Comparison of ENCODE assay signal across 13 cellular contexts in the genomic region with DNA sequence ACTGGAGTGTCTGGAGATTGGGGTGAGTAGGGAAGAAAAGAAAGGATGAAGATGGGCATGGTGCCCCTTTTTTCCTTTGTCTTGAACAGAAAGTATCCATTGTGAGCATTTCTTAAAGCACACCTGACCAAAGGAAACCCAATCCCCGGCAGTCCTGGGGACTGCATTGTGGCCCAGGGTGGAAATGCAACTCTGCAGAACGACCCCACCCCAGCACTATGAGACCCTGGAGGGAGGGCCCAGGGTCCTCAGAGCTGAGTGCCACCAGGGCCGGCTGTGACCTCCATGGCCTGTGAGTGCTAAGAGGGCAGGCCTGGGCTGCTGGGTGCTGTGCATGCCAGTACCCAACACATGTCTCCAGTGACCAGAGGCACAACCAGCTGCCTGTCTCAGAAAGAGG. TPM values are rescaled to one million over a fixed set of nuclear protein-coding genes. Genes with fewer than 3 reads are reported as not detected.
DNase-seq lines count a peak whose midpoint lies in the region; ATAC-seq and TF ChIP-seq lines count a peak whose summit lies in the region.
"Had no signal": no experiment of that assay in that cellular context is flagged by ENCODE, and none has a peak within 500 bp of the region (broad histone marks: within the 10 kb centered on the region; RNA-seq: fewer than 3 reads in every experiment).

No MANE protein-coding gene starts in this region.

- no peak overlapping the region for H3K4me3 Mint-ChIP-seq in type B pancreatic cell
- H3K4me3 Mint-ChIP-seq: neural crest cell had no signal

- H3K27ac Mint-ChIP-seq in type B pancreatic cell, result peak overlapping the region; percentile 77

- H3K9me3 Mint-ChIP-seq in type B pancreatic cell, result no peaks in the 10 kb centered on the region
- H3K9me3 Mint-ChIP-seq: neural crest cell had no signal

- peaks cover 48% of the 10 kb centered on the region for H3K4me1 Mint-ChIP-seq in type B pancreatic cell (ENCODE audit: unreplicated experiment)

- TF ChIP-seq POLR2A in adrenal gland (IDR thresholded peaks at IDR 0.05) (no peak), right lobe of liver (IDR thresholded peaks at IDR 0.05) (no peak)

- H3K27me3 Mint-ChIP-seq in type B pancreatic cell, result no peaks in the 10 kb centered on the region

- intact Hi-C loops in left ventricle myocardium inferior (cut with micrococcal nuclease) (no loop called here), Right ventricle myocardium superior (cut with DNase I) (no loop called here), adrenal gland (cut with DNase I) (no loop called here), right lobe of liver (cut with DNase I) (no loop called here)

- TF ChIP-seq CTCF in left ventricle myocardium inferior (IDR thresholded peaks at IDR 0.05; ENCODE audit: borderline replicate concordance) (no peak), adrenal gland (IDR thresholded peaks at IDR 0.05) (no peak), type B pancreatic cell (conservative IDR thresholded peaks at IDR 0.05) (no peak), right lobe of liver (IDR thresholded peaks at IDR 0.05) (no peak)

- peak overlapping the region; percentile 91 for H3K27ac ChIP-seq in left ventricle myocardium inferior (replicated peaks)
- peak overlapping the region; percentile 57 to 95 (median 75) for H3K27ac ChIP-seq in adrenal gland
- H3K27ac ChIP-seq in muscle layer of duodenum (ENCODE audit: low read length), result peak overlapping the region; percentile 97
- H3K27ac ChIP-seq in right lobe of liver, result peak overlapping the region in 1 of 3 donors; percentile 62

- H3K4me1 ChIP-seq in left ventricle myocardium inferior, result peaks cover 69% of the 10 kb centered on the region
- peaks cover 65 to 76% of the 10 kb centered on the region in 2 donors for H3K4me1 ChIP-seq in adrenal gland (replicated peaks in 1 of 2)
- peaks cover 46 to 56% of the 10 kb centered on the region in 2 donors for H3K4me1 ChIP-seq in muscle layer of duodenum (ENCODE audit: control insufficient read depth in 1 of 2, insufficient read depth in 2 of 2, low read length in 2 of 2)
- H3K4me1 ChIP-seq in right lobe of liver, result peaks cover 0 to 78% (median 37%) of the 10 kb centered on the region in 4 donors

- ATAC-seq in Right ventricle myocardium superior (ENCODE audit: poor library complexity), result no peak
- ATAC-seq in GM21825 (IDR thresholded peaks at IDR 0.05; ENCODE audit: unreplicated experiment), result no peak
- no peak for ATAC-seq in right lobe of liver

- H3K36me3 Mint-ChIP-seq in type B pancreatic cell, result peaks cover 14% of the 10 kb centered on the region

- DNase-seq in left ventricle myocardium inferior (no peak), Right ventricle myocardium superior (no peak), adrenal gland (no peak), type B pancreatic cell (ENCODE audit: extremely low spot score, unreplicated experiment) (no peak), HCEC 1CT (no peak), right lobe of liver (no peak)
- DNase-seq: activated CD4-positive, alpha-beta T cell treated with anti-CD3 and anti-CD28 coated beads, Interleukin-2, amount 50 U/mL, for 48 hours; IMR-90; NCI-H1436; NCI-H524 had no signal

- 44 to 57% (median 55%) methylated on average over 2 to 3 of the region's 3 CpGs for WGBS in adrenal gland, 4 donors
- no CpG with 5 or more reads among the region's 3 CpGs for WGBS in right lobe of liver (ENCODE audit: insufficient coverage, low coverage, low lambda C conversion rate, missing lambda C conversion rate)

- H3K36me3 ChIP-seq in left ventricle myocardium inferior (no peaks in the 10 kb centered on the region), adrenal gland (replicated peaks in 1 of 2) (no peaks in the 10 kb centered on the region), muscle layer of duodenum (ENCODE audit: control insufficient read depth in 1 of 2, insufficient read depth in 2 of 2, low read length in 2 of 2) (no peaks in the 10 kb centered on the region), right lobe of liver (no peaks in the 10 kb centered on the region)

- H3K9me3 ChIP-seq in left ventricle myocardium inferior (replicated peaks) (peaks cover 2% of the 10 kb centered on the region), adrenal gland (replicated peaks in 1 of 3) (no peaks in the 10 kb centered on the region), muscle layer of duodenum (ENCODE audit: control insufficient read depth in 1 of 2, low read length in 2 of 2) (no peaks in the 10 kb centered on the region), right lobe of liver (no peaks in the 10 kb centered on the region)

- H3K27me3 ChIP-seq in left ventricle myocardium inferior (ENCODE audit: low read depth) (no peaks in the 10 kb centered on the region), adrenal gland (no peaks in the 10 kb centered on the region), muscle layer of duodenum (ENCODE audit: low read depth, low read length) (no peaks in the 10 kb centered on the region), right lobe of liver (no peaks in the 10 kb centered on the region)

- H3K4me3 ChIP-seq in left ventricle myocardium inferior (no peak overlapping the region), adrenal gland (no peak overlapping the region), muscle layer of duodenum (ENCODE audit: low read depth in 1 of 2, low read length in 2 of 2) (no peak overlapping the region), right lobe of liver (no peak overlapping the region)

RNA-seq across cellular contexts. Expression of gene EEIG1, which starts 18.5 kb away (rescaled TPM):
- 20.7 TPM for total RNA-seq in left ventricle myocardium inferior
- 21.8 TPM for total RNA-seq in Right ventricle myocardium superior
- 100 to 1,000 TPM in 2 of 8 donors, 10 to 100 TPM in 6; 35.6 to 179 (median 72.0) TPM for total RNA-seq in adrenal gland
- 10 to 100 TPM; 24.5 to 49.5 (median 32.6) TPM for polyA plus RNA-seq in adrenal gland
- total RNA-seq in type B pancreatic cell (ENCODE audit: low replicate concordance), result 61.1 and 74.8 TPM in 2 replicates
- 10 to 100 TPM in 5 of 6 experiments, 1 to 10 TPM in 1; 9.7 to 54.1 (median 23.6) TPM for total RNA-seq in right lobe of liver

RNA-seq across cellular contexts. Expression of gene DPM2, which starts 24.6 kb away (rescaled TPM):
- 14.0 TPM for total RNA-seq in left ventricle myocardium inferior
- total RNA-seq in Right ventricle myocardium superior, result 9.9 TPM
- 10 to 100 TPM; 18.4 to 46.8 (median 31.4) TPM for total RNA-seq in adrenal gland
- polyA plus RNA-seq in adrenal gland, result 10 to 100 TPM; 32.9 to 36.5 (median 35.6) TPM
- 41.6 and 56.3 TPM in 2 replicates for total RNA-seq in type B pancreatic cell (ENCODE audit: low replicate concordance)
- total RNA-seq in right lobe of liver, result 10 to 100 TPM; 10.6 to 19.1 (median 13.9) TPM

RNA-seq across cellular contexts. Expression of gene PIP5KL1, which starts 31.7 kb away (rescaled TPM):
- total RNA-seq in left ventricle myocardium inferior, result 0.85 TPM
- total RNA-seq in Right ventricle myocardium superior, result 0.48 TPM
- total RNA-seq in adrenal gland, result 1 to 10 TPM in 2 of 8 donors, under 1 TPM in 3, not detected in 3; 0.19 to 2.3 (median 0.83) TPM
- 1 to 10 TPM in 1 of 3 donors, under 1 TPM in 2; 0.22 to 1.5 (median 0.54) TPM for polyA plus RNA-seq in adrenal gland
- 5.8 and 9.4 TPM in 2 replicates for total RNA-seq in type B pancreatic cell (ENCODE audit: low replicate concordance)
- total RNA-seq in right lobe of liver, result under 1 TPM in 3 of 6 experiments, not detected in 3; 0.58 to 0.81 (median 0.70) TPM

RNA-seq across cellular contexts. Expression of gene ST6GALNAC4, which starts 45.4 kb away (rescaled TPM):
- 31.3 TPM for total RNA-seq in left ventricle myocardium inferior
- total RNA-seq in Right ventricle myocardium superior, result 18.1 TPM
- total RNA-seq in adrenal gland, result 10 to 100 TPM in 7 of 8 donors, 1 to 10 TPM in 1; 8.7 to 65.7 (median 24.7) TPM
- 1 to 10 TPM; 5.3 to 9.2 (median 8.6) TPM for polyA plus RNA-seq in adrenal gland
- total RNA-seq in type B pancreatic cell (ENCODE audit: low replicate concordance), result 11.9 and 17.5 TPM in 2 replicates
- 10 to 100 TPM in 3 of 6 experiments, 1 to 10 TPM in 3; 3.2 to 23.8 (median 11.2) TPM for total RNA-seq in right lobe of liver
